ENCODE assay signal across 38 cellular contexts in genomic region chr16:84052071-84052622, GRCh38. TPM values are rescaled to one million over a fixed set of nuclear protein-coding genes. Genes with fewer than 3 reads are reported as not detected.
A peak's percentile ranks its signal among the peaks of the same experiment; 100 is the strongest.
DNase-seq lines count a peak whose midpoint lies in the region; ATAC-seq, FAIRE-seq and TF ChIP-seq lines count a peak whose summit lies in the region.
"Had no signal": no experiment of that assay in that cellular context is flagged by ENCODE, and none has a peak within 500 bp of the region (broad histone marks: within the 10 kb centered on the region; RNA-seq: fewer than 3 reads in every experiment).

No MANE protein-coding gene starts in this region.

- no peak overlapping the region for H2AFZ ChIP-seq in neural progenitor cell (replicated peaks)
- H2AFZ ChIP-seq: GM23248 had no signal

- H3K9ac ChIP-seq in neural progenitor cell, result no peak overlapping the region
- H3K9ac ChIP-seq: GM23248 had no signal

- H3K27ac Mint-ChIP-seq in neural progenitor cell (peak overlapping the region; percentile 14), T-helper 17 cell (no peak overlapping the region)
- H3K27ac Mint-ChIP-seq: activated naive CD8-positive, alpha-beta T cell treated with anti-CD3 and anti-CD28 coated beads, Interleukin-2, amount 10 ng/mL, durations not matched to agents 7 days and 5 days; CD4-positive, alpha-beta memory T cell; HFFc6 had no signal

- peaks cover 7% of the 10 kb centered on the region for H3K27me3 Mint-ChIP-seq in neural progenitor cell (ENCODE audit: insufficient read depth, low read depth)
- H3K27me3 Mint-ChIP-seq in T-helper 17 cell, result no peaks in the 10 kb centered on the region
- H3K27me3 Mint-ChIP-seq: activated naive CD8-positive, alpha-beta T cell treated with anti-CD3 and anti-CD28 coated beads, Interleukin-2, amount 10 ng/mL, durations not matched to agents 7 days and 5 days; CD4-positive, alpha-beta memory T cell; stimulated activated naive CD8-positive, alpha-beta T cell treated with anti-CD3 and anti-CD28 coated beads, Interleukin-15, amount 100 ng/mL, for 72 hours had no signal

- H3F3A ChIP-seq in neural progenitor cell (ENCODE audit: low read depth), result peaks cover 10% of the 10 kb centered on the region

- H3K4me1 ChIP-seq in right atrium auricular region (peaks cover 0 to 23% of the 10 kb centered on the region in 2 donors), heart right ventricle (peaks cover 3 to 26% (median 22%) of the 10 kb centered on the region in 9 donors), neural progenitor cell (peaks cover 18% of the 10 kb centered on the region)
- H3K4me1 ChIP-seq: A549, ascending aorta, prostate gland, transverse colon had no signal

- DNase-seq in Right ventricle myocardium inferior (ENCODE audit: missing footprints) (no peak), right atrium auricular region (ENCODE audit: low spot score) (no peak), heart right ventricle (no peak), neural progenitor cell (ENCODE audit: low spot score) (no peak), RCC 7860 (ENCODE audit: low spot score) (no peak), T-helper 17 cell (no peak)
- DNase-seq: activated CD4-positive, alpha-beta T cell treated with anti-CD3 and anti-CD28 coated beads, Interleukin-2, amount 50 U/mL, for 4 hours; activated CD8-positive, alpha-beta memory T cell treated with anti-CD3 and anti-CD28 coated beads, Interleukin-2, amount 50 U/mL, for 4 hours; activated naive CD8-positive, alpha-beta T cell treated with anti-CD3 and anti-CD28 coated beads, Interleukin-2, amount 10 ng/mL, durations not matched to agents 7 days and 5 days; AML-193; CD4-positive, alpha-beta memory T cell; cortex of kidney; GM23248; HFFc6; Kasumi-1; MV-4-11; NCI-H1694; NCI-H2227 treated with DMSO at 0.1 percent for 48 hours; NCI-H748 treated with DMSO at 0.1 percent for 48 hours; stimulated activated naive CD8-positive, alpha-beta T cell treated with anti-CD3 and anti-CD28 coated beads, Interleukin-15, amount 100 ng/mL, for 72 hours had no signal

- intact Hi-C loops in Right ventricle myocardium inferior (cut with DNase I) (no loop called here), heart right ventricle (cut with DNase I) (no loop called here)

- H3K27ac ChIP-seq in right atrium auricular region (no peak overlapping the region), heart right ventricle (no peak overlapping the region), neural progenitor cell (no peak overlapping the region)
- H3K27ac ChIP-seq: A549, ascending aorta, cardiac muscle cell, esophagus muscularis mucosa, gastroesophageal sphincter, GM23248, prostate gland, RWPE1, SK-N-MC, transverse colon had no signal

- ATAC-seq in Right ventricle myocardium inferior, result peak; percentile 30
- ATAC-seq in heart right ventricle, result peak in 5 of 8 donors; percentile 12 to 47 (median 22)
- ATAC-seq in HG03196 (IDR thresholded peaks at IDR 0.05; ENCODE audit: unreplicated experiment), result no peak
- no peak for ATAC-seq in GM19324 (IDR thresholded peaks at IDR 0.05; ENCODE audit: low FRiP score, unreplicated experiment)
- ATAC-seq in T-helper 17 cell, result no peak
- ATAC-seq: A549; gastroesophageal sphincter; stimulated activated naive CD8-positive, alpha-beta T cell treated with anti-CD3 and anti-CD28 coated beads, Interleukin-15, amount 100 ng/mL, for 72 hours had no signal

- H3K36me3 Mint-ChIP-seq in neural progenitor cell (peaks cover 24% of the 10 kb centered on the region), T-helper 17 cell (ENCODE audit: low read depth) (peaks cover 14% of the 10 kb centered on the region)

- 73 to 75% methylated on average over 27 of the region's 27 CpGs for WGBS in heart right ventricle, 2 donors

- H3K4me3 ChIP-seq in right atrium auricular region (no peak overlapping the region), heart right ventricle (no peak overlapping the region), neural progenitor cell (no peak overlapping the region)
- H3K4me3 ChIP-seq: A549, ascending aorta, cardiac muscle cell, esophagus muscularis mucosa, gastroesophageal sphincter, GM23248, lung, prostate gland, SK-N-MC, transverse colon had no signal

- H3K36me3 ChIP-seq in right atrium auricular region (peaks cover 45% of the 10 kb centered on the region), heart right ventricle (peaks cover 0 to 81% (median 30%) of the 10 kb centered on the region in 9 donors), neural progenitor cell (no peaks in the 10 kb centered on the region)

- no peak overlapping the region for H3K4me2 ChIP-seq in neural progenitor cell
- H3K4me2 ChIP-seq: A549 had no signal

- no peaks in the 10 kb centered on the region for H3K9me3 Mint-ChIP-seq in neural progenitor cell
- H3K9me3 Mint-ChIP-seq: activated naive CD8-positive, alpha-beta T cell treated with anti-CD3 and anti-CD28 coated beads, Interleukin-2, amount 10 ng/mL, durations not matched to agents 7 days and 5 days; HFFc6; neural crest cell; stimulated activated naive CD8-positive, alpha-beta T cell treated with anti-CD3 and anti-CD28 coated beads, Interleukin-15, amount 100 ng/mL, for 72 hours had no signal

- no peak for FAIRE-seq in RCC 7860 (lab: Jason Lieb, UNC)
- FAIRE-seq: A549, GM12892, islet of Langerhans, TTC549 had no signal

- no peaks in the 10 kb centered on the region for H3K9me3 ChIP-seq in right atrium auricular region
- no peaks in the 10 kb centered on the region for H3K9me3 ChIP-seq in heart right ventricle
- no peaks in the 10 kb centered on the region for H3K9me3 ChIP-seq in neural progenitor cell (ENCODE audit: low read depth)
- H3K9me3 ChIP-seq in T-helper 17 cell (ENCODE audit: control insufficient read depth, low read length, poor library complexity, severe bottlenecking), result no peaks in the 10 kb centered on the region
- H3K9me3 ChIP-seq: A549, ascending aorta, esophagus muscularis mucosa, gastroesophageal sphincter, prostate gland, transverse colon had no signal

- H3K79me2 ChIP-seq in neural progenitor cell (ENCODE audit: low read depth), result no peaks in the 10 kb centered on the region

- peaks cover 15% of the 10 kb centered on the region for H3K4me1 Mint-ChIP-seq in neural progenitor cell
- H3K4me1 Mint-ChIP-seq in T-helper 17 cell, result peaks cover 2% of the 10 kb centered on the region
- H3K4me1 Mint-ChIP-seq: activated naive CD8-positive, alpha-beta T cell treated with anti-CD3 and anti-CD28 coated beads, Interleukin-2, amount 10 ng/mL, durations not matched to agents 7 days and 5 days; CD4-positive, alpha-beta memory T cell; stimulated activated naive CD8-positive, alpha-beta T cell treated with anti-CD3 and anti-CD28 coated beads, Interleukin-15, amount 100 ng/mL, for 72 hours had no signal

- no peaks in the 10 kb centered on the region for H3K27me3 ChIP-seq in right atrium auricular region
- no peaks in the 10 kb centered on the region for H3K27me3 ChIP-seq in heart right ventricle
- H3K27me3 ChIP-seq in neural progenitor cell, result no peaks in the 10 kb centered on the region
- H3K27me3 ChIP-seq: ascending aorta, cardiac muscle cell, esophagus muscularis mucosa, gastroesophageal sphincter, transverse colon had no signal

- H3K4me3 Mint-ChIP-seq in neural progenitor cell, result no peak overlapping the region
- no peak overlapping the region for H3K4me3 Mint-ChIP-seq in T-helper 17 cell
- H3K4me3 Mint-ChIP-seq: activated naive CD8-positive, alpha-beta T cell treated with anti-CD3 and anti-CD28 coated beads, Interleukin-2, amount 10 ng/mL, durations not matched to agents 7 days and 5 days; CD4-positive, alpha-beta memory T cell; HFFc6; neural crest cell; stimulated activated naive CD8-positive, alpha-beta T cell treated with anti-CD3 and anti-CD28 coated beads, Interleukin-15, amount 100 ng/mL, for 72 hours had no signal

- no peak for TF ChIP-seq CTCF in right atrium auricular region (IDR thresholded peaks at IDR 0.05)
- TF ChIP-seq CTCF in heart right ventricle (IDR thresholded peaks at IDR 0.05), result no peak
- TF ChIP-seq CTCF in neural progenitor cell (IDR thresholded peaks at IDR 0.05), result no peak

- H4K20me1 ChIP-seq in neural progenitor cell (ENCODE audit: low read depth), result no peaks in the 10 kb centered on the region

RNA-seq across cellular contexts. Expression of gene SLC38A8, which starts 9.6 kb away (rescaled TPM):
- 3.1 TPM for total RNA-seq in Right ventricle myocardium inferior
- total RNA-seq in right atrium auricular region, result not detected
- 1 to 10 TPM in 2 of 10 donors, under 1 TPM in 1, not detected in 7; 0.45 to 5.1 (median 1.2) TPM for total RNA-seq in heart right ventricle
- polyA plus RNA-seq in heart right ventricle, result 10 to 100 TPM in 1 of 2 donors, not detected in 1; 30.8 TPM
- total RNA-seq in neural progenitor cell (ENCODE audit: low replicate concordance), result not detected in 2 replicates
- not detected for total RNA-seq in T-helper 17 cell
- total RNA-seq: activated naive CD8-positive, alpha-beta T cell treated with anti-CD3 and anti-CD28 coated beads, Interleukin-2, amount 10 ng/mL, durations not matched to agents 7 days and 5 days; ascending aorta; cardiac muscle cell; CD4-positive, alpha-beta memory T cell; esophagus muscularis mucosa; gastroesophageal sphincter; GM23248; HFFc6; lung; neural crest cell; prostate gland; skeletal muscle tissue; T-helper 1 cell treated with Interleukin-12 subunit alpha and Interleukin-12 subunit beta and Interleukin-4 antibody, amounts not matched to agents 30 ng/mL and 1 ng/mL, for 36 hours; transverse colon had no signal
- polyA plus RNA-seq: A549; cardiac muscle cell; CD4-positive, alpha-beta memory T cell; GM23248 had no signal

Comparison
In these comparisons a context has a peak if more than half of its experiments do, and no peak if none do; other contexts are left out.
1. ATAC-seq: peak in Right ventricle myocardium inferior (single experiment) and heart right ventricle (5 of 8); none in HG03196 (single experiment), GM19324 (single experiment) and T-helper 17 cell (single experiment).